ENCODE assay signal across 12 cellular contexts in the genomic region with DNA sequence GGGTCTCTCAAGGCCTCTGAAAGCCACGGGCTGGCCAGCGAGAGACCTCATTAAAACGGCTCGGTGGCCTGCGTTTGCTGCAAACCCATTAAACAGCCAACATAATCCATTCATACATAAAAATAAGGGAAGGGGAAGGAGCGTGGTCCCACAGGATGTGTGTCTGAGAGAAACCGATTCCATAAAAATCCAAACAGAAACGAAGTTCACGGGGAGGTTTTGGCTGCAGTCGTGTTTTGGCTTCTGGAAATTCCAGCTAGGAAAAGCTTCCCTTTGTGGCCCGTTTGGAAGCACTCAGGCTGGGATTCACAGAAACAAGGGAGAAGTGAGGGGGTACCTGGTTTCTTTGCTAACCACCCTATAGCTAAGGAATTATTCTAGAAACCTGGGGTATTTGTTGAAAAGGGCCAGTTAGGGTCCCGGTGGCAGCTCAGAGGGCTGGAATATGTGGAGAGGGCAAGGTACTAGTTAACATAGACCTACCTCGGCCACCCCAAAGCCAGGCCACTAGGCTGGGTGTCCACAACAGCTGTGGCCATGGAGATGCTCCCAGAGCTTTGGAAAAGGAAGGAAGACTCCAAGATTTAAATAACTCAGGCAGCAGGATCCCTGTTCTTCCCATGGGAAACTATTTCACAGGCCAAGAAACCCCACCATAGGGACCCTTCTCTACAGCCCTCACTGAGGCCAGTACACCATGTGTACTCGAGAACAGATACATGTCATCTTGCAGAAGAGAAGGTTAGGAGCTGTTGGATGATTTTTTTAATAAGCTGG.
"Had no signal": no experiment of that assay in that cellular context is flagged by ENCODE, and none has a peak within 500 bp of the region (broad histone marks: within the 10 kb centered on the region; RNA-seq: fewer than 3 reads in every experiment).

No MANE protein-coding gene starts in this region.

- H3K4me3 ChIP-seq: gastroesophageal sphincter, left lung, thyroid gland had no signal

- H3K9me3 ChIP-seq: gastroesophageal sphincter, left lung, thyroid gland had no signal

- ATAC-seq: effector memory CD8-positive, alpha-beta T cell; gastroesophageal sphincter; left lung had no signal

- DNase-seq: activated CD4-positive, alpha-beta T cell treated with anti-CD3 and anti-CD28 coated beads, Interleukin-2, amount 50 U/mL, for 1 hour; activated CD4-positive, CD25-positive, alpha-beta regulatory T cell; activated naive CD8-positive, alpha-beta T cell treated with anti-CD3 and anti-CD28 coated beads for 36 hours; amygdala; brain microvascular endothelial cell; effector memory CD8-positive, alpha-beta T cell; hippocampal formation; left lung; retina; thyroid gland had no signal

- H3K27ac ChIP-seq: brain microvascular endothelial cell, left lung, parathyroid adenoma had no signal

- H3K36me3 ChIP-seq: brain microvascular endothelial cell, gastroesophageal sphincter, left lung, thyroid gland had no signal

- H3K9ac ChIP-seq: parathyroid adenoma had no signal

- H3K4me1 ChIP-seq: gastroesophageal sphincter, left lung, parathyroid adenoma, thyroid gland had no signal

- H3K27me3 ChIP-seq: brain microvascular endothelial cell, gastroesophageal sphincter, left lung, thyroid gland had no signal
